ENCODE assay signal across 15 cellular contexts in the genomic region with DNA sequence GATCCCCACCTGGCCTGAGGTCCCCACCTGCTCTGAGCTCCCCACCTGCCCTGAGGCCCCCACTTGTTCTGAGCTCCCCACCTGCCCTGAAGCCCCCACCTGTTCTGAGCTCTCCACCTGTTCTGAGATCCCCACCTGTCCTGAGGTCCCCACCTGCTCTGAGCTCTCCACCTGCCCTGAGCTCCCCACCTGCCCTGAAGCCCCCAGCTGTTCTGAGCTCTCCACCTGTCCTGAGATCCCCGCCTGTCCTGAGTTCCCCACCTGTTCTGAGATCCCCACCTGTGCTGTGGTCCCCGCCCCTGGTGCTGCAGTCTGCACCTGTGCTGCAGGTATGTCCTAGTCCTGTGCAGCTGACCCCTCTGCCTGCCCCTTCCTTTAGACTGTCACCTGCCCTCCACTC.
DNase-seq lines count a peak whose midpoint lies in the region; ATAC-seq and TF ChIP-seq lines count a peak whose summit lies in the region.
"Had no signal": no experiment of that assay in that cellular context is flagged by ENCODE, and none has a peak within 500 bp of the region (broad histone marks: within the 10 kb centered on the region; RNA-seq: fewer than 3 reads in every experiment).

No MANE protein-coding gene starts in this region.

- peak; percentile 8 for DNase-seq in activated naive CD4-positive, alpha-beta T cell treated with anti-CD3 and anti-CD28 coated beads, Interleukin-2, amount 10 ng/mL, durations not matched to agents 7 days and 5 days
- no peak for DNase-seq in activated naive CD4-positive, alpha-beta T cell treated with Interleukin-2 at 50 U/mL for 16 hours
- DNase-seq in coronary artery (ENCODE audit: low spot score) (peak; percentile 59), posterior vena cava (ENCODE audit: low spot score) (peak; percentile 53), upper lobe of right lung (peak; percentile 38), HPDE6-E6E7 (ENCODE audit: extremely low spot score) (no peak)
- DNase-seq: Kasumi-1, NCI-H1417, NCI-H1694 treated with DMSO at 0.1 percent for 48 hours, NCI-H2081 treated with DMSO at 0.1 percent for 48 hours, NCI-H69, SJCRH30 had no signal

- intact Hi-C loops in posterior vena cava (cut with DNase I) (no loop called here), upper lobe of right lung (cut with DNase I) (no loop called here)

- H3K36me3 ChIP-seq in upper lobe of right lung, result no peaks in the 10 kb centered on the region
- H3K36me3 ChIP-seq: SJCRH30 had no signal

- H3K9me3 Mint-ChIP-seq in activated naive CD4-positive, alpha-beta T cell treated with anti-CD3 and anti-CD28 coated beads, Interleukin-2, amount 10 ng/mL, durations not matched to agents 7 days and 5 days, result peaks cover 1% of the 10 kb centered on the region

- no peaks in the 10 kb centered on the region for H3K4me1 Mint-ChIP-seq in activated naive CD4-positive, alpha-beta T cell treated with anti-CD3 and anti-CD28 coated beads, Interleukin-2, amount 10 ng/mL, durations not matched to agents 7 days and 5 days

- H3K4me1 ChIP-seq in upper lobe of right lung, result no peaks in the 10 kb centered on the region
- H3K4me1 ChIP-seq: SJCRH30 had no signal

- TF ChIP-seq CTCF in coronary artery (IDR thresholded peaks at IDR 0.05), result no peak
- TF ChIP-seq CTCF in upper lobe of right lung (IDR thresholded peaks at IDR 0.05), result no peak

- no peak overlapping the region for H3K27ac Mint-ChIP-seq in activated naive CD4-positive, alpha-beta T cell treated with anti-CD3 and anti-CD28 coated beads, Interleukin-2, amount 10 ng/mL, durations not matched to agents 7 days and 5 days

- H3K27me3 Mint-ChIP-seq in activated naive CD4-positive, alpha-beta T cell treated with anti-CD3 and anti-CD28 coated beads, Interleukin-2, amount 10 ng/mL, durations not matched to agents 7 days and 5 days, result no peaks in the 10 kb centered on the region

- no peak for ATAC-seq in upper lobe of right lung
- ATAC-seq in HG03280 (IDR thresholded peaks at IDR 0.05; ENCODE audit: unreplicated experiment), result no peak
- ATAC-seq in GM19035 (IDR thresholded peaks at IDR 0.05; ENCODE audit: unreplicated experiment), result no peak

- H3K27me3 ChIP-seq in upper lobe of right lung, result peaks cover 13% of the 10 kb centered on the region
- H3K27me3 ChIP-seq: SJCRH30 had no signal

- CTCF ChIA-PET in activated naive CD4-positive, alpha-beta T cell treated with anti-CD3 and anti-CD28 coated beads, Interleukin-2, amount 10 ng/mL, durations not matched to agents 7 days and 5 days (lab: Charles Lee), result no interaction called here

- H3K27ac ChIP-seq in coronary artery, result no peak overlapping the region
- no peak overlapping the region for H3K27ac ChIP-seq in upper lobe of right lung
- H3K27ac ChIP-seq: C4-2B, SJCRH30 had no signal

- H3K36me3 Mint-ChIP-seq in activated naive CD4-positive, alpha-beta T cell treated with anti-CD3 and anti-CD28 coated beads, Interleukin-2, amount 10 ng/mL, durations not matched to agents 7 days and 5 days, result no peaks in the 10 kb centered on the region

- no peak overlapping the region for H3K4me3 Mint-ChIP-seq in activated naive CD4-positive, alpha-beta T cell treated with anti-CD3 and anti-CD28 coated beads, Interleukin-2, amount 10 ng/mL, durations not matched to agents 7 days and 5 days

- H3K9me3 ChIP-seq in upper lobe of right lung, result no peaks in the 10 kb centered on the region
- H3K9me3 ChIP-seq: SJCRH30 had no signal

- H3K4me3 ChIP-seq in coronary artery (no peak overlapping the region), upper lobe of right lung (no peak overlapping the region)
- H3K4me3 ChIP-seq: SJCRH30 had no signal

Comparison
In these comparisons a context has a peak if more than half of its experiments do, and no peak if none do; other contexts are left out.
1. DNase-seq: peak in activated naive CD4-positive, alpha-beta T cell treated with anti-CD3 and anti-CD28 coated beads, Interleukin-2, amount 10 ng/mL, durations not matched to agents 7 days and 5 days (single experiment), coronary artery (single experiment), posterior vena cava (single experiment) and upper lobe of right lung (single experiment); none in activated naive CD4-positive, alpha-beta T cell treated with Interleukin-2 at 50 U/mL for 16 hours (single experiment) and HPDE6-E6E7 (single experiment).